Comparison of ENCODE assay signal across 29 cellular contexts in genomic region chr1:76115186-76115585, GRCh38.
"Had no signal": no experiment of that assay in that cellular context is flagged by ENCODE, and none has a peak within 500 bp of the region (broad histone marks: within the 10 kb centered on the region; RNA-seq: fewer than 3 reads in every experiment).

No MANE protein-coding gene starts in this region.

- DNase-seq: activated B cell treated with CpG ODN at 0.5 μM for 24 hours; activated CD4-positive, alpha-beta T cell treated with anti-CD3 and anti-CD28 coated beads for 48 hours; activated CD4-positive, alpha-beta T cell treated with anti-CD3 and anti-CD28 coated beads, Interleukin-2, amount 50 U/mL, for 1 hour; activated CD4-positive, alpha-beta T cell treated with anti-CD3 and anti-CD28 coated beads, Interleukin-2, amount 50 U/mL, for 48 hours; activated CD8-positive, alpha-beta memory T cell treated with anti-CD3 and anti-CD28 coated beads, Interleukin-2, amount 50 U/mL, for 48 hours; activated gamma-delta T cell; activated naive CD4-positive, alpha-beta T cell treated with anti-CD3 and anti-CD28 coated beads, Interleukin-2, amount 50 U/mL, for 16 hours; activated naive CD4-positive, alpha-beta T cell treated with Interleukin-2 at 50 U/mL for 16 hours; activated T-cell treated with anti-CD3 and anti-CD28 coated beads for 4 hours; activated T-cell treated with anti-CD3 and anti-CD28 coated beads, Interleukin-2, amount 50 U/mL, for 24 hours; activated T-cell treated with anti-CD3 and anti-CD28 coated beads, Interleukin-2, amount 50 U/mL, for 72 hours; amniotic stem cell; brain microvascular endothelial cell; cortex of kidney; dermis blood vessel endothelial cell; effector CD4-positive, alpha-beta T cell; effector memory CD8-positive, alpha-beta T cell; erythroblast; foreskin melanocyte; heart right ventricle; T-helper 1 cell; T-helper 17 cell; T1000; WERI-Rb-1 had no signal

- H3K36me3 ChIP-seq: brain microvascular endothelial cell, esophagus muscularis mucosa, gastroesophageal sphincter, heart right ventricle, WERI-Rb-1 had no signal

- H3K27me3 ChIP-seq: brain microvascular endothelial cell, esophagus muscularis mucosa, gastroesophageal sphincter, heart right ventricle had no signal

- H3K4me1 Mint-ChIP-seq: T-helper 17 cell had no signal

- H3K4me3 Mint-ChIP-seq: activated B cell treated with CpG ODN at 0.5 μM for 24 hours; activated naive CD8-positive, alpha-beta T cell; activated T-cell treated with anti-CD3 and anti-CD28 coated beads, Interleukin-2, amount 50 U/mL, for 24 hours; activated T-cell treated with anti-CD3 and anti-CD28 coated beads, Interleukin-2, amount 50 U/mL, for 72 hours; effector memory CD8-positive, alpha-beta T cell; T-helper 17 cell; T-helper 2 cell treated with Interferon-gamma antibody and Interleukin-4, amounts not matched to agents 5 μg/mL and 100 μg/mL, for 36 hours had no signal

- ATAC-seq: activated CD4-positive, CD25-positive, alpha-beta regulatory T cell treated with anti-CD3 and anti-CD28 coated beads, Interleukin-2, amount 50 U/mL, for 24 hours; activated T-cell treated with anti-CD3 and anti-CD28 coated beads, Interleukin-2, amount 50 U/mL, for 72 hours; effector memory CD8-positive, alpha-beta T cell; gastroesophageal sphincter; heart right ventricle; T-helper 17 cell had no signal

- H3K9me3 ChIP-seq: esophagus muscularis mucosa, gastroesophageal sphincter, heart right ventricle had no signal

- H3K4me3 ChIP-seq: esophagus muscularis mucosa, gastroesophageal sphincter, heart right ventricle had no signal

- H3K9me3 Mint-ChIP-seq: activated B cell treated with CpG ODN at 0.5 μM for 24 hours; activated T-cell treated with anti-CD3 and anti-CD28 coated beads, Interleukin-2, amount 50 U/mL, for 24 hours; effector memory CD8-positive, alpha-beta T cell; T-helper 2 cell treated with Interferon-gamma antibody and Interleukin-4, amounts not matched to agents 5 μg/mL and 100 μg/mL, for 36 hours had no signal

- H3K27me3 Mint-ChIP-seq: activated B cell treated with CpG ODN at 0.5 μM for 24 hours; activated naive CD8-positive, alpha-beta T cell; activated T-cell treated with anti-CD3 and anti-CD28 coated beads, Interleukin-2, amount 50 U/mL, for 24 hours had no signal

- H3K27ac ChIP-seq: brain microvascular endothelial cell, esophagus muscularis mucosa, gastroesophageal sphincter, heart right ventricle, WERI-Rb-1 had no signal

- H3K27ac Mint-ChIP-seq: activated B cell treated with CpG ODN at 0.5 μM for 24 hours; activated naive CD8-positive, alpha-beta T cell; activated T-cell treated with anti-CD3 and anti-CD28 coated beads, Interleukin-2, amount 50 U/mL, for 24 hours; activated T-cell treated with anti-CD3 and anti-CD28 coated beads, Interleukin-2, amount 50 U/mL, for 72 hours; effector memory CD8-positive, alpha-beta T cell; T-helper 17 cell; T-helper 2 cell treated with Interferon-gamma antibody and Interleukin-4, amounts not matched to agents 5 μg/mL and 100 μg/mL, for 36 hours had no signal

- H3K36me3 Mint-ChIP-seq: activated naive CD8-positive, alpha-beta T cell had no signal
